ENCODE assay signal across 12 cellular contexts in genomic region chr22:44357962-44358553, GRCh38. TPM values are rescaled to one million over a fixed set of nuclear protein-coding genes. Genes with fewer than 3 reads are reported as not detected.
DNase-seq lines count a peak whose midpoint lies in the region; ATAC-seq and TF ChIP-seq lines count a peak whose summit lies in the region.
"Had no signal": no experiment of that assay in that cellular context is flagged by ENCODE, and none has a peak within 500 bp of the region (broad histone marks: within the 10 kb centered on the region; RNA-seq: fewer than 3 reads in every experiment).

No MANE protein-coding gene starts in this region.

- no peak for TF ChIP-seq CTCF in fibroblast of pulmonary artery (IDR thresholded peaks at IDR 0.05; ENCODE audit: low read length, missing control alignments)
- TF ChIP-seq CTCF in GM13977 (IDR thresholded peaks at IDR 0.05; ENCODE audit: extremely low read depth, insufficient read depth, missing control alignments), result no peak

- H3K27me3 ChIP-seq in muscle layer of duodenum (ENCODE audit: low read depth, low read length) (no peaks in the 10 kb centered on the region), aorta (ENCODE audit: control insufficient read depth in 1 of 2, insufficient read depth in 2 of 2, low read length in 1 of 2) (no peaks in the 10 kb centered on the region)

- intact Hi-C loops in Right ventricle myocardium inferior (cut with DNase I) (no loop called here), cardiac septum (cut with DNase I) (no loop called here), aorta (cut with DNase I) (no loop called here)

- no peak overlapping the region for H3K4me3 ChIP-seq in fibroblast of pulmonary artery (replicated peaks; ENCODE audit: low read depth, low read length)
- peak overlapping the region in 1 of 2 donors; percentile 36 for H3K4me3 ChIP-seq in muscle layer of duodenum (ENCODE audit: low read depth in 1 of 2, low read length in 2 of 2)
- no peak overlapping the region for H3K4me3 ChIP-seq in aorta (ENCODE audit: low read length in 2 of 2)
- H3K4me3 ChIP-seq: SK-N-MC had no signal

- ATAC-seq in Right ventricle myocardium inferior (peak; percentile 62), aorta (ENCODE audit: low FRiP score) (no peak), GM18861 (IDR thresholded peaks at IDR 0.05; ENCODE audit: unreplicated experiment) (no peak)

- 39% methylated on average over 23 of the region's 23 CpGs for WGBS in aorta, 2 donors

- H3K4me1 ChIP-seq in muscle layer of duodenum (ENCODE audit: control insufficient read depth in 1 of 2, insufficient read depth in 2 of 2, low read length in 2 of 2) (peaks cover 6 to 30% of the 10 kb centered on the region in 2 donors), aorta (ENCODE audit: control insufficient read depth in 1 of 2, insufficient read depth in 2 of 2, low read length in 2 of 2) (peaks cover 0 to 6% of the 10 kb centered on the region in 2 donors)

- in situ Hi-C loops in GM13977 (cut with MboI; ENCODE audit: low pct_unique_long_range_greater_than_20kb, low sequenced_read_pairs, unreplicated experiment), result no loop called here

- H3K36me3 ChIP-seq in muscle layer of duodenum (ENCODE audit: control insufficient read depth in 1 of 2, insufficient read depth in 2 of 2, low read length in 2 of 2) (no peaks in the 10 kb centered on the region), aorta (ENCODE audit: control insufficient read depth in 1 of 2, insufficient read depth in 2 of 2, low read length in 1 of 2) (no peaks in the 10 kb centered on the region)

- peak overlapping the region; percentile 72 for H3K27ac ChIP-seq in muscle layer of duodenum (ENCODE audit: low read length)
- H3K27ac ChIP-seq in aorta (ENCODE audit: low read depth in 1 of 2, low read length in 2 of 2), result no peak overlapping the region
- H3K27ac ChIP-seq: SK-N-MC had no signal

- DNase-seq in Right ventricle myocardium inferior (ENCODE audit: missing footprints) (peak; percentile 79), cardiac septum (ENCODE audit: low spot score) (no peak), fibroblast of pulmonary artery (ENCODE audit: low read depth) (peak; percentile 18), aorta (peak; percentile 54 to 73), GM13977 (ENCODE audit: low spot score) (no peak)
- no peak for DNase-seq in activated CD4-positive, alpha-beta T cell treated with anti-CD3 and anti-CD28 coated beads, Interleukin-2, amount 50 U/mL, for 1 hour
- DNase-seq: activated CD4-positive, alpha-beta T cell treated with anti-CD3 and anti-CD28 coated beads, Interleukin-2, amount 10 ng/mL, durations not matched to agents 7 days and 5 days; NCI-H226; stimulated activated CD4-positive, alpha-beta T cell treated with anti-CD3 and anti-CD28 coated beads, Interleukin-15, amount 100 ng/mL, for 24 hours had no signal

- no peaks in the 10 kb centered on the region for H3K9me3 ChIP-seq in muscle layer of duodenum (ENCODE audit: control insufficient read depth in 1 of 2, low read length in 2 of 2)
- H3K9me3 ChIP-seq in aorta (ENCODE audit: control insufficient read depth, low read length), result no peaks in the 10 kb centered on the region

RNA-seq across cellular contexts. Expression of gene SHISAL1, which starts 45.3 kb away (rescaled TPM):
- total RNA-seq in Right ventricle myocardium inferior, result 1.5 TPM
- total RNA-seq in cardiac septum, result 0.70 TPM
- total RNA-seq in aorta, result 1 to 10 TPM; 3.2 to 3.5 TPM
- under 1 TPM; 0.25 to 0.26 TPM for polyA plus RNA-seq in aorta
- total RNA-seq: activated CD4-positive, alpha-beta T cell treated with anti-CD3 and anti-CD28 coated beads, Interleukin-2, amount 10 ng/mL, durations not matched to agents 7 days and 5 days had no signal

Comparison
In these comparisons a context has a peak if more than half of its experiments do, and no peak if none do; other contexts are left out.
1. DNase-seq: peak in Right ventricle myocardium inferior (single experiment), fibroblast of pulmonary artery (single experiment) and aorta (2 of 2); none in cardiac septum (single experiment), activated CD4-positive, alpha-beta T cell treated with anti-CD3 and anti-CD28 coated beads, Interleukin-2, amount 50 U/mL, for 1 hour (single experiment) and GM13977 (single experiment).